In the genomic region with DNA sequence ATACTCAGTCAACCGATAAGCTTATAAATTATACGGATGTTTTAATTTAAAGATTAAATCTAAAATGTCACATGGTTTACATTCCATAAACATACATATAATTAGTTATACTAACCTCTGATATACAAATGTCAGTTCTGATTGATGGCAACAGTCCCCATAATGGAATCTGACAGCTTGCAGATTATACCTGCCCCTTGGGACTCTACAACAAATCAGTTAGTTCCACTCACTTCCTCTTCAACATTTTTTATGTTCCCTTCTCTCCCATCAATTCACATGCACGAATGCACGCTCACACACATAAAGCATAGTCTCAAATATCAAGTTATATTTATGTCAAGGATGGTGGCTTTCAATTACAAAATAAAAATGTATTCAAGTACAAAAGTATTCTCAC, we compare ENCODE assay signal across 11 cellular contexts.
"Had no signal": no experiment of that assay in that cellular context is flagged by ENCODE, and none has a peak within 500 bp of the region (broad histone marks: within the 10 kb centered on the region; RNA-seq: fewer than 3 reads in every experiment).

No MANE protein-coding gene starts in this region.

- H3K4me1 Mint-ChIP-seq: central memory CD8-positive, alpha-beta T cell had no signal

- H3K27me3 ChIP-seq: gastroesophageal sphincter, neural progenitor cell, pancreas had no signal

- H3K4me3 Mint-ChIP-seq: brain; central memory CD8-positive, alpha-beta T cell; neural progenitor cell had no signal

- H3K27ac Mint-ChIP-seq: activated naive CD4-positive, alpha-beta T cell treated with anti-CD3 and anti-CD28 coated beads, Interleukin-2, amount 50 U/mL, for 72 hours; brain; neural progenitor cell had no signal

- H3K4me3 ChIP-seq: gastroesophageal sphincter, neural progenitor cell, pancreas had no signal

- DNase-seq: amygdala; cortex of kidney; effector memory CD4-positive, alpha-beta T cell; kidney; pancreas had no signal

- H3K4me1 ChIP-seq: neural progenitor cell had no signal

- H3K9me3 ChIP-seq: gastroesophageal sphincter, pancreas had no signal

- H3K36me3 ChIP-seq: gastroesophageal sphincter, neural progenitor cell, pancreas had no signal

- H3K9me3 Mint-ChIP-seq: activated naive CD4-positive, alpha-beta T cell treated with anti-CD3 and anti-CD28 coated beads, Interleukin-2, amount 50 U/mL, for 72 hours; brain; central memory CD8-positive, alpha-beta T cell; neural progenitor cell had no signal

- H3K9ac ChIP-seq: neural progenitor cell had no signal

- H3K36me3 Mint-ChIP-seq: activated naive CD4-positive, alpha-beta T cell treated with anti-CD3 and anti-CD28 coated beads, Interleukin-2, amount 50 U/mL, for 72 hours; neural progenitor cell had no signal

- H2AFZ ChIP-seq: neural progenitor cell had no signal

- H3K27ac ChIP-seq: gastroesophageal sphincter, neural progenitor cell, pancreas had no signal

- H3K27me3 Mint-ChIP-seq: brain; central memory CD8-positive, alpha-beta T cell had no signal

- ATAC-seq: activated CD4-positive, CD25-positive, alpha-beta regulatory T cell treated with anti-CD3 and anti-CD28 coated beads, Interleukin-2, amount 50 U/mL, for 24 hours; activated naive CD4-positive, alpha-beta T cell treated with anti-CD3 and anti-CD28 coated beads, Interleukin-2, amount 50 U/mL, for 72 hours; gastroesophageal sphincter; pancreas had no signal

- H3K4me2 ChIP-seq: neural progenitor cell had no signal
